In genomic region chr19:37217855-37218591, GRCh38 we compare ENCODE assay signal across 8 cellular contexts. TPM values are rescaled to one million over a fixed set of nuclear protein-coding genes. Genes with fewer than 3 reads are reported as not detected.
DNase-seq lines count a peak whose midpoint lies in the region; ATAC-seq and TF ChIP-seq lines count a peak whose summit lies in the region.

TSS of gene ZNF383 (plus strand) at chr19:37218214. CDS start at chr19:37230454, 12,240 bp downstream.

- peak within 1 kb of the TSS; percentile 89 for H3K4me3 ChIP-seq in effector memory CD4-positive, alpha-beta T cell (ENCODE audit: insufficient read depth, low read depth, low read length, poor library complexity, severe bottlenecking)

- H3K9me3 Mint-ChIP-seq in CD4-positive, alpha-beta T cell: peaks cover 5% of the 10 kb centered on the region
- no peaks in the 10 kb centered on the region for H3K9me3 Mint-ChIP-seq in memory B cell

- peaks cover 11% of the 10 kb centered on the region for H3K36me3 ChIP-seq in effector memory CD4-positive, alpha-beta T cell (ENCODE audit: control insufficient read depth, insufficient read depth, low read length)

- H3K36me3 Mint-ChIP-seq in CD4-positive, alpha-beta T cell (ENCODE audit: low read depth): peaks cover 56% of the 10 kb centered on the region
- H3K36me3 Mint-ChIP-seq in memory B cell: peaks cover 19% of the 10 kb centered on the region

- DNase-seq in CD4-positive, alpha-beta T cell: peak; percentile 66 to 83 (median 74)
- DNase-seq in HK-2 (ENCODE audit: unreplicated experiment) (peak; percentile 89), NCI-H82 treated with DMSO at 0.1 percent for 48 hours (lab: John Stamatoyannopoulos, UW; ENCODE audit: unreplicated experiment) (peak; percentile 90), memory B cell (ENCODE audit: low spot score in 2 of 2) (peak; percentile 74 to 83)
- peak; percentile 58 to 69 for DNase-seq in activated CD8-positive, alpha-beta memory T cell treated with anti-CD3 and anti-CD28 coated beads for 1 hour (ENCODE audit: extremely low read depth in 1 of 2, low read depth in 1 of 2)
- peak; percentile 51 to 70 (median 65) for DNase-seq in effector memory CD4-positive, alpha-beta T cell
- peak; percentile 63 for DNase-seq in stimulated activated CD8-positive, alpha-beta memory T cell treated with anti-CD3 and anti-CD28 coated beads, Interleukin-12 subunit alpha, Interleukin-12 subunit beta, amount 100 ng/mL, for 1 hour (ENCODE audit: low read depth)

- peak within 1 kb of the TSS; percentile 93 for H3K4me3 Mint-ChIP-seq in CD4-positive, alpha-beta T cell
- H3K4me3 Mint-ChIP-seq in memory B cell: peak within 1 kb of the TSS; percentile 96

- peak within 1 kb of the TSS; percentile 81 for H3K27ac ChIP-seq in CD4-positive, alpha-beta T cell (ENCODE audit: low read depth, low read length)
- peak within 1 kb of the TSS; percentile 78 for H3K27ac ChIP-seq in effector memory CD4-positive, alpha-beta T cell (ENCODE audit: insufficient read depth, low read length, poor library complexity, severe bottlenecking)

- peaks cover 42% of the 10 kb centered on the region for H3K4me1 Mint-ChIP-seq in CD4-positive, alpha-beta T cell (ENCODE audit: low read depth)
- H3K4me1 Mint-ChIP-seq in memory B cell: peaks cover 22% of the 10 kb centered on the region

- intact Hi-C loops in CD4-positive, alpha-beta T cell (cut with DNase I, micrococcal nuclease): loop anchor here (1.0 to 10.0 kb wide), 12 partner anchors 8 to 1001 kb away; partner anchors contain the start of genes ZNF420 (in 2 of the 2), ZNF146 (in 1 of the 2), ZNF260 (in 1 of the 2) and ZNF345 (in 1 of the 2)

- no peaks in the 10 kb centered on the region for H3K27me3 Mint-ChIP-seq in CD4-positive, alpha-beta T cell
- H3K27me3 Mint-ChIP-seq in memory B cell: no peaks in the 10 kb centered on the region

- peaks cover 10% of the 10 kb centered on the region for H3K9me3 ChIP-seq in CD4-positive, alpha-beta T cell (ENCODE audit: control insufficient read depth, low read length)
- H3K9me3 ChIP-seq in effector memory CD4-positive, alpha-beta T cell (ENCODE audit: control insufficient read depth, low read length): no peaks in the 10 kb centered on the region

- ATAC-seq in CD4-positive, alpha-beta T cell (ENCODE audit: poor library complexity): peak; percentile 81
- ATAC-seq in GM19455 (IDR thresholded peaks at IDR 0.05; ENCODE audit: unreplicated experiment): peak; percentile 86
- ATAC-seq in memory B cell (ENCODE audit: low read depth): peak; percentile 89

- POLR2A ChIA-PET in CD4-positive, alpha-beta T cell (lab: Charles Lee): interaction anchor here (0.7 to 2.7 kb wide), 19 partner anchors 9 to 839 kb away, joined by 3 to 16 read pairs (median 6); partner anchors contain the start of genes ZFP14, ZNF420, ZNF527 and ZNF540

- no peak for TF ChIP-seq CTCF in CD4-positive, alpha-beta T cell (IDR thresholded peaks at IDR 0.05)

- peak within 1 kb of the TSS; percentile 89 for H3K27ac Mint-ChIP-seq in CD4-positive, alpha-beta T cell
- H3K27ac Mint-ChIP-seq in memory B cell: peak within 1 kb of the TSS; percentile 95

- no peaks in the 10 kb centered on the region for H3K27me3 ChIP-seq in CD4-positive, alpha-beta T cell (ENCODE audit: control insufficient read depth, insufficient read depth, low read length)
- no peaks in the 10 kb centered on the region for H3K27me3 ChIP-seq in effector memory CD4-positive, alpha-beta T cell (replicated peaks; ENCODE audit: control insufficient read depth, insufficient read depth, low read length, poor library complexity, severe bottlenecking)

- CTCF ChIA-PET in CD4-positive, alpha-beta T cell (lab: Charles Lee): interaction anchor here (0.7 to 1.4 kb wide), 2 partner anchors 10 to 245 kb away, joined by 3 to 7 read pairs; no protein-coding TSS in a partner anchor

- H3K4me1 ChIP-seq in effector memory CD4-positive, alpha-beta T cell (ENCODE audit: control insufficient read depth, insufficient read depth, low read length, poor library complexity, severe bottlenecking): peaks cover 5% of the 10 kb centered on the region

RNA-seq across cellular contexts. Expression of gene ZNF383, which starts in this region (rescaled TPM):
- 10 to 100 TPM; 13.1 to 15.7 TPM for total RNA-seq in CD4-positive, alpha-beta T cell

Comparison
In these comparisons a context has a peak if more than half of its experiments do, and no peak if none do; other contexts are left out.
1. Peak in every context shown above with its lines: DNase-seq, ATAC-seq, H3K4me3 ChIP-seq and H3K27ac ChIP-seq.